ENCODE assay signal across 27 cellular contexts in genomic region chr13:77168232-77168631, GRCh38.
"Had no signal": no experiment of that assay in that cellular context is flagged by ENCODE, and none has a peak within 500 bp of the region (broad histone marks: within the 10 kb centered on the region; RNA-seq: fewer than 3 reads in every experiment).

No MANE protein-coding gene starts in this region.

- H3K4me1 ChIP-seq: ascending aorta, body of pancreas, Peyer's patch had no signal

- H3K27ac ChIP-seq: ascending aorta, body of pancreas, cardiac muscle cell, Peyer's patch had no signal

- H3K4me3 ChIP-seq: ascending aorta, body of pancreas, cardiac muscle cell, Peyer's patch had no signal

- H3K4me3 Mint-ChIP-seq: activated CD8-positive, alpha-beta T cell treated with anti-CD3 and anti-CD28 coated beads, Interleukin-2, amount 10 ng/mL, durations not matched to agents 7 days and 5 days; activated naive CD8-positive, alpha-beta T cell treated with anti-CD3 and anti-CD28 coated beads, Interleukin-2, amount 50 U/mL, for 24 hours; activated T-cell treated with anti-CD3 and anti-CD28 coated beads, Interleukin-2, amount 50 U/mL, for 24 hours; T-helper 1 cell treated with Interleukin-12 subunit alpha and Interleukin-12 subunit beta and Interleukin-4 antibody, amounts not matched to agents 30 μg/mL and 1 μg/mL, for 36 hours; WTC11 had no signal

- DNase-seq: activated CD4-positive, alpha-beta T cell treated with anti-CD3 and anti-CD28 coated beads for 48 hours; activated CD4-positive, alpha-beta T cell treated with anti-CD3 and anti-CD28 coated beads, Interleukin-2, amount 50 U/mL, for 4 hours; activated CD4-positive, CD25-positive, alpha-beta regulatory T cell treated with anti-CD3 and anti-CD28 coated beads, Interleukin-2, amount 50 U/mL, for 72 hours; activated CD8-positive, alpha-beta T cell treated with anti-CD3 and anti-CD28 coated beads, Interleukin-2, amount 10 ng/mL, durations not matched to agents 7 days and 5 days; activated effector memory CD4-positive, alpha-beta T cell treated with anti-CD3 and anti-CD28 coated beads, Interleukin-2, amount 50 U/mL, for 16 hours; activated naive CD4-positive, alpha-beta T cell treated with Interleukin-2 at 50 U/mL for 16 hours; activated naive CD8-positive, alpha-beta T cell treated with anti-CD3 and anti-CD28 coated beads, Interleukin-2, amount 50 U/mL, for 24 hours; activated T-cell treated with anti-CD3 and anti-CD28 coated beads, Interleukin-2, amount 50 U/mL, for 24 hours; amniotic stem cell; body of pancreas; MM.1S; NCI-H1048; NCI-H146; NCI-H187 treated with DMSO at 0.1 percent for 48 hours; NCI-H2171 treated with DMSO at 0.1 percent for 48 hours; NCI-H345; NCI-H510A treated with DMSO at 0.1 percent for 48 hours; NCI-H69; NK-92 treated with Interleukin-12 subunit alpha and Interleukin-12 subunit beta, amount 100 ng/mL, for 24 hours; OCI-M1; Peyer's patch; SHP77 treated with DMSO at 0.1 percent for 48 hours had no signal

- H3K27me3 Mint-ChIP-seq: activated naive CD8-positive, alpha-beta T cell treated with anti-CD3 and anti-CD28 coated beads, Interleukin-2, amount 50 U/mL, for 24 hours; activated T-cell treated with anti-CD3 and anti-CD28 coated beads, Interleukin-2, amount 50 U/mL, for 24 hours had no signal

- H3K27ac Mint-ChIP-seq: activated CD8-positive, alpha-beta T cell treated with anti-CD3 and anti-CD28 coated beads, Interleukin-2, amount 10 ng/mL, durations not matched to agents 7 days and 5 days; activated naive CD4-positive, alpha-beta T cell treated with anti-CD3 and anti-CD28 coated beads, Interleukin-2, amount 50 U/mL, for 72 hours; activated naive CD8-positive, alpha-beta T cell treated with anti-CD3 and anti-CD28 coated beads, Interleukin-2, amount 50 U/mL, for 24 hours; activated T-cell treated with anti-CD3 and anti-CD28 coated beads, Interleukin-2, amount 50 U/mL, for 24 hours; T-helper 1 cell treated with Interleukin-12 subunit alpha and Interleukin-12 subunit beta and Interleukin-4 antibody, amounts not matched to agents 30 μg/mL and 1 μg/mL, for 36 hours; WTC11 had no signal

- H3K9me3 ChIP-seq: ascending aorta, body of pancreas, Peyer's patch had no signal

- H3K4me1 Mint-ChIP-seq: activated naive CD8-positive, alpha-beta T cell treated with anti-CD3 and anti-CD28 coated beads, Interleukin-2, amount 50 U/mL, for 24 hours; WTC11 had no signal

- H3K9me3 Mint-ChIP-seq: activated naive CD4-positive, alpha-beta T cell treated with anti-CD3 and anti-CD28 coated beads, Interleukin-2, amount 50 U/mL, for 72 hours; activated naive CD8-positive, alpha-beta T cell treated with anti-CD3 and anti-CD28 coated beads, Interleukin-2, amount 50 U/mL, for 24 hours; activated T-cell treated with anti-CD3 and anti-CD28 coated beads, Interleukin-2, amount 50 U/mL, for 24 hours; T-helper 1 cell treated with Interleukin-12 subunit alpha and Interleukin-12 subunit beta and Interleukin-4 antibody, amounts not matched to agents 30 μg/mL and 1 μg/mL, for 36 hours; WTC11 had no signal

- ATAC-seq: activated CD8-positive, alpha-beta T cell treated with anti-CD3 and anti-CD28 coated beads, Interleukin-2, amount 10 ng/mL, durations not matched to agents 7 days and 5 days; activated naive CD4-positive, alpha-beta T cell treated with anti-CD3 and anti-CD28 coated beads, Interleukin-2, amount 50 U/mL, for 72 hours; activated naive CD8-positive, alpha-beta T cell treated with anti-CD3 and anti-CD28 coated beads, Interleukin-2, amount 50 U/mL, for 24 hours; body of pancreas; WTC11 had no signal

- H3K27me3 ChIP-seq: ascending aorta, body of pancreas, cardiac muscle cell, Peyer's patch had no signal
